8 cellular contexts compared by ENCODE assay signal in the genomic region with DNA sequence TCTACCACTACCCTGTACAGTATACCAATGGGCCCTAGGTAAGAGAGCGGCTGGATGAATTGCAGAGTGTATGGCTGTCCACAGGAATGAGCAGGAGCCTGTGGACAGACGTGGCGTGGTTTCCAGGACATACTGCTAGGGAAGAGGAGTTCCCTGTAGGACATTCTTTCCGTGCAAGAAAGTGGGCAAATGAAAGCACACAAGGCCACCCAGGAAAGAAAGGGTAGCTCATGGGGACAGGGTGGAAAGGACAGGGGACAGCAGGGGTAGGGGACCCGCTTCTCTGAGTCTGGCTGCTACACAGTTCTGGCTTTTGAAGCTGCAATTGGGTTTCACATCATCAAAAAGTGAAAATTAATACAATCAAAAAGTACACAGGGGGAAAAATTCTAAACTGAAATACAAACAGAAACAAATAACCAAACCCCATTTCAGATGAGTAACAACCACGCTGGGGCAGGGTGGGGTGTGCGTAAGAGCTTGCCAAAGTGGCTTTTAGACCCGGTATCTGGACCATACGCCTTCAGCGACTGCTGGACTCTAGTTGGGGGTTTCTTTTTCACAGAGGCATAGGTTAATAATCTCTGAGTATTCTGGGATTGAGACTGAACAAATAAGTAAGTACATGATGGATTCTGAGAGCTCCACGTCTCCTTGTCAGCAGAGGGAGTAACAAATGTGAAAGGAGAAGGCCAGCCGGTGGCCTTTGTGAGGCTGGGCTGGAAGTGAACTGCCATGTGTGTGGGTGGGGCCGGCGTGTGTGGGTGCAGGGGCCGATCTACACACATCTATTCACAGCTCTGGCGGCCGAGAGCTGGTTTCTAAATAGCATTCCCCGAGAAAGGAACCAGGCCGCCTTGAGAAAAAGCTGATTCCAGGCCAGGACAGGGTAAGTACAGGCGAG.
DNase-seq lines count a peak whose midpoint lies in the region; ATAC-seq and TF ChIP-seq lines count a peak whose summit lies in the region.

No MANE protein-coding gene starts in this region.

- WGBS in heart right ventricle, 2 donors = 35 to 36% methylated on average over 20 of the region's 20 CpGs
- 80 to 85% methylated on average over 20 of the region's 20 CpGs for WGBS in sigmoid colon, 2 donors

- H3K9me3 ChIP-seq in heart right ventricle (peaks cover 0 to 10% (median 0%) of the 10 kb centered on the region in 11 donors), sigmoid colon (no peaks in the 10 kb centered on the region)

- intact Hi-C loops in heart right ventricle (cut with DNase I) = loop anchor here in 6 of 10 donors (5.0 kb wide), 2 partner anchors 80 to 85 kb away; a partner anchor contains a TSS
- intact Hi-C loops in sigmoid colon (cut with DNase I) = no loop called here

- H3K4me1 ChIP-seq in heart right ventricle (peaks cover 18 to 70% (median 57%) of the 10 kb centered on the region in 9 donors), sigmoid colon (peaks cover 0 to 84% (median 68%) of the 10 kb centered on the region in 4 donors)

- DNase-seq in EH (ENCODE audit: low read depth) (peak; percentile 33), amniotic epithelial cell (ENCODE audit: low read depth) (peak; percentile 64), heart right ventricle (peak; percentile 77 to 79), sigmoid colon (peak; percentile 93), NCI-H2107 (lab: John Stamatoyannopoulos, UW) (no peak), DMS114 treated with DMSO at 0.1 percent for 48 hours (lab: John Stamatoyannopoulos, UW; ENCODE audit: unreplicated experiment) (no peak), NCI-H748 treated with DMSO at 0.1 percent for 48 hours (lab: John Stamatoyannopoulos, UW) (no peak)

- peak overlapping the region in 7 of 10 donors; percentile 8 to 42 (median 25) for H3K4me3 ChIP-seq in heart right ventricle
- peak overlapping the region in 2 of 4 donors; percentile 5 to 12 for H3K4me3 ChIP-seq in sigmoid colon

- H3K27me3 ChIP-seq in heart right ventricle (no peaks in the 10 kb centered on the region), sigmoid colon (no peaks in the 10 kb centered on the region)

- peak in 1 of 2 donors; percentile 32 for TF ChIP-seq POLR2A in sigmoid colon (IDR thresholded peaks at IDR 0.05)

- peak in 6 of 9 donors; percentile 7 to 54 (median 36) for TF ChIP-seq CTCF in heart right ventricle (IDR thresholded peaks at IDR 0.05)
- TF ChIP-seq CTCF in sigmoid colon (IDR thresholded peaks at IDR 0.05) = no peak

- H3K27ac ChIP-seq in heart right ventricle (peak overlapping the region; percentile 31 to 88 (median 81)), sigmoid colon (peak overlapping the region; percentile 77 to 97 (median 96))

- no peak for TF ChIP-seq EP300 in sigmoid colon (IDR thresholded peaks at IDR 0.05)

- peak; percentile 82 to 92 (median 88) for ATAC-seq in heart right ventricle
- ATAC-seq in HG03432 (IDR thresholded peaks at IDR 0.05; ENCODE audit: unreplicated experiment) = no peak

- H3K36me3 ChIP-seq in heart right ventricle (no peaks in the 10 kb centered on the region), sigmoid colon (no peaks in the 10 kb centered on the region)

Comparison
In these comparisons a context has a peak if more than half of its experiments do, and no peak if none do; other contexts are left out.
1. DNase-seq: peak in EH (single experiment), amniotic epithelial cell (single experiment), heart right ventricle (2 of 2) and sigmoid colon (single experiment); none in NCI-H2107 (single experiment), DMS114 treated with DMSO at 0.1 percent for 48 hours (single experiment) and NCI-H748 treated with DMSO at 0.1 percent for 48 hours (single experiment).
2. CTCF ChIP-seq: peak in heart right ventricle (6 of 9); none in sigmoid colon (0 of 4).